In genomic region chr20:49935746-49936152, GRCh38 we compare ENCODE assay signal across 8 cellular contexts. TPM values are rescaled to one million over a fixed set of nuclear protein-coding genes. Genes with fewer than 3 reads are reported as not detected.
A peak's percentile ranks its signal among the peaks of the same experiment; 100 is the strongest.
DNase-seq lines count a peak whose midpoint lies in the region; ATAC-seq, FAIRE-seq and TF ChIP-seq lines count a peak whose summit lies in the region.

No MANE protein-coding gene starts in this region.

- H3K27ac Mint-ChIP-seq in central memory CD8-positive, alpha-beta T cell (ENCODE audit: low read depth): peak overlapping the region; percentile 91
- peak overlapping the region; percentile 88 to 90 for H3K27ac Mint-ChIP-seq in natural killer cell

- peaks cover 43% of the 10 kb centered on the region for H3K4me1 Mint-ChIP-seq in central memory CD8-positive, alpha-beta T cell
- peaks cover 37 to 38% of the 10 kb centered on the region in 2 donors for H3K4me1 Mint-ChIP-seq in natural killer cell

- H3K4me3 Mint-ChIP-seq in central memory CD8-positive, alpha-beta T cell: peak overlapping the region; percentile 97
- peak overlapping the region; percentile 95 for H3K4me3 Mint-ChIP-seq in natural killer cell

- intact Hi-C loops in natural killer cell (cut with micrococcal nuclease): loop anchor here (1.0 kb wide), 1 partner anchor 20 kb away; the partner anchor contains the start of gene SPATA2

- no peak for TF ChIP-seq CTCF in natural killer cell (IDR thresholded peaks at IDR 0.05)
- no peak for TF ChIP-seq CTCF in D721Med (IDR thresholded peaks at IDR 0.05; ENCODE audit: insufficient read depth, missing control alignments)

- FAIRE-seq in D721Med (lab: Jason Lieb, UNC): no peak

- peak; percentile 8 for ATAC-seq in HG03457 (IDR thresholded peaks at IDR 0.05; ENCODE audit: unreplicated experiment)
- ATAC-seq in central memory CD8-positive, alpha-beta T cell (replicated peaks; ENCODE audit: extremely low read depth, poor library complexity, severe bottlenecking): no peak
- ATAC-seq in natural killer cell: peak in 2 of 3 donors; percentile 1 to 7
- no peak for ATAC-seq in GM19455 (IDR thresholded peaks at IDR 0.05; ENCODE audit: unreplicated experiment)

- H3K27me3 Mint-ChIP-seq in central memory CD8-positive, alpha-beta T cell: no peaks in the 10 kb centered on the region
- no peaks in the 10 kb centered on the region for H3K27me3 Mint-ChIP-seq in natural killer cell (ENCODE audit: low read depth in 2 of 2)

- peaks cover 23% of the 10 kb centered on the region for H3K36me3 Mint-ChIP-seq in central memory CD8-positive, alpha-beta T cell (ENCODE audit: insufficient read depth)
- H3K36me3 Mint-ChIP-seq in natural killer cell: no peaks in the 10 kb centered on the region

- H3K9me3 Mint-ChIP-seq in central memory CD8-positive, alpha-beta T cell: no peaks in the 10 kb centered on the region
- H3K9me3 Mint-ChIP-seq in natural killer cell: no peaks in the 10 kb centered on the region

- DNase-seq in COLO668 (lab: John Stamatoyannopoulos, UW; ENCODE audit: unreplicated experiment) (peak; percentile 56), natural killer cell (no peak), dedifferentiated amniotic fluid mesenchymal stem cell (ENCODE audit: extremely low spot score) (no peak), D721Med (ENCODE audit: insufficient read length, low spot score) (no peak), NCI-H226 (no peak)
- no peak for DNase-seq in central memory CD8-positive, alpha-beta T cell (ENCODE audit: low spot score in 2 of 2)

RNA-seq across cellular contexts. Expression of gene RNF114, which starts 0.4 kb away (rescaled TPM):
- total RNA-seq in natural killer cell: 100 to 1,000 TPM in 2 of 3 donors, 10 to 100 TPM in 1; 92.3 to 108 (median 100) TPM

RNA-seq across cellular contexts. Expression of gene SPATA2, which starts 20.4 kb away (rescaled TPM):
- total RNA-seq in natural killer cell: 10 to 100 TPM; 16.4 to 25.8 (median 25.1) TPM

RNA-seq across cellular contexts. Expression of gene SNAI1, which starts 47.0 kb away (rescaled TPM):
- total RNA-seq in natural killer cell: 1 to 10 TPM; 1.5 to 2.4 (median 2.1) TPM

Comparison
In these comparisons a context has a peak if more than half of its experiments do, and no peak if none do; other contexts are left out.
1. ATAC-seq: peak in HG03457 (single experiment) and natural killer cell (2 of 3); none in central memory CD8-positive, alpha-beta T cell (single experiment) and GM19455 (single experiment).